Comparison of ENCODE assay signal across 16 cellular contexts in the genomic region with DNA sequence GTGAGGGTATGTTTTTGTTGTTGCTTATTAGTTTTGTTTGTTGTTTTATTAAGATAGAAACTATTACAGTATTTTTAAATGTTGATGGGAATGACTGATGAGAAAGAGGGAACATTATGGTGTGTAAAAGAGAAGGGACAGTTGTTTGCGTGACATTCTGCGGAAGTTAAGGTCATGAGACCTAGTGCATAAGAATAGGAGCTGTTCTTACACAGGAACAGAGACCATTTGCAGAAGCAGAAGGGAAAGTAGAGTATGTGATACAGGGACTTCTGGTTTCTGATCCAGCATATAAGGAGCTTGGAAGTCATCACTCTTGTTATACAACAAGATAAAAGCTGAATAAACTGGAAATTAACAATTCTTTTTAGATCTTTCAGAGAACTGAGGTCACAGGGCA.
DNase-seq lines count a peak whose midpoint lies in the region; FAIRE-seq lines count a peak whose summit lies in the region.
"Had no signal": no experiment of that assay in that cellular context is flagged by ENCODE, and none has a peak within 500 bp of the region (broad histone marks: within the 10 kb centered on the region; RNA-seq: fewer than 3 reads in every experiment).

No MANE protein-coding gene starts in this region.

- H3K27ac ChIP-seq in caudate nucleus (ENCODE audit: low read depth, low read length) = peak overlapping the region; percentile 65
- H3K27ac ChIP-seq: 22Rv1, A549, BLaER1, GM23248 had no signal

- FAIRE-seq in urothelium cell line (lab: Jason Lieb, UNC) = no peak
- FAIRE-seq: A549, HepG2 had no signal

- DNase-seq in NOMO-1 treated with DMSO at 0.1 percent for 48 hours (lab: John Stamatoyannopoulos, UW; ENCODE audit: unreplicated experiment) = peak; percentile 8
- no peak for DNase-seq in NOMO-1 treated with dmso at 0.1 percent for 144 hours (lab: John Stamatoyannopoulos, UW; ENCODE audit: unreplicated experiment)
- no peak for DNase-seq in caudate nucleus (lab: John Stamatoyannopoulos, UW)
- peak; percentile 74 for DNase-seq in pons (ENCODE audit: low spot score)
- no peak for DNase-seq in urothelium cell line (ENCODE audit: low spot score)
- no peak for DNase-seq in D341Med (ENCODE audit: low spot score)
- DNase-seq in stimulated activated CD4-positive, alpha-beta T cell treated with anti-CD3 and anti-CD28 coated beads, Interleukin-1b, Interleukin-23, amount 100 ng/mL, for 48 hours = no peak
- DNase-seq: AML-193; CD4-positive, alpha-beta memory T cell; DMS79 treated with DMSO at 0.1 percent for 48 hours; GF-D8; GM23248 had no signal

Comparison
In these comparisons a context has a peak if more than half of its experiments do, and no peak if none do; other contexts are left out.
1. DNase-seq: peak in NOMO-1 treated with DMSO at 0.1 percent for 48 hours (single experiment) and pons (single experiment); none in NOMO-1 treated with dmso at 0.1 percent for 144 hours (single experiment), caudate nucleus (0 of 61), urothelium cell line (single experiment), D341Med (single experiment) and stimulated activated CD4-positive, alpha-beta T cell treated with anti-CD3 and anti-CD28 coated beads, Interleukin-1b, Interleukin-23, amount 100 ng/mL, for 48 hours (single experiment).